Comparison of ENCODE assay signal across 8 cellular contexts in the genomic region with DNA sequence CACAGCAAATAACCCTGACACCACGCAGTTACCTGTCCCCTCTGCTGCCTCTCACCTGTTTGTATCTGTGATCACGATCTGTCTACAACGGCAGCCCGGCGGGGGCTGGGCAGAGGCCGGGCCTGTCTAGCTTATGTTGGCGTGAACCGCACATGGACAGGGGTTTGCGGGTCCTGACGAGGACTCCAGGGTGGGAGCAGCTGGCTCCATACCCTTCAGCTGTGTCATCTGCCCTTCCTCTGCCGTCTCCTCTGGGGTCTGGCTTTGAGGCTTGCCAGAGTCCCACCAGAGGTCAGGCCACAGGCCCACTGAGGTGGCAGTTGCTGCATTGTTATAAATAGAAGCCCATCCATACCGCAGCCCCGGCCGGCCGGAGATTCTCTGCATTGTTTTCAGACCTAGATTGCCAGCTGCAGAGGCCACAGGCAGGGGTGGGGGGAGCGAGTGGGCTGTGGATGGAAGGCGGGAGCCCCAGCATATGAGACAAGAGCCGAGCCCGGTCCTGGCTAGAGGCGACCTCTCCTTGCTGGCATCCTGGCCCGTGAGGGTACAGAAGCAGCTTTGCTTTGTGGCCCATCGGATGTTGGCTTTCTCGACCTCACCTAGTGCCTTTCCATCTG. TPM values are rescaled to one million over a fixed set of nuclear protein-coding genes. Genes with fewer than 3 reads are reported as not detected.
DNase-seq lines count a peak whose midpoint lies in the region; ATAC-seq, FAIRE-seq and TF ChIP-seq lines count a peak whose summit lies in the region.

No MANE protein-coding gene starts in this region.

- TF ChIP-seq CTCF in kidney (IDR thresholded peaks at IDR 0.05; ENCODE audit: borderline replicate concordance, extremely low read depth, insufficient read depth) (no peak), thoracic aorta (IDR thresholded peaks at IDR 0.05) (no peak)

- peak overlapping the region; percentile 85 for H3K4me3 Mint-ChIP-seq in activated naive CD8-positive, alpha-beta T cell

- H3K36me3 ChIP-seq in kidney (ENCODE audit: control insufficient read depth in 1 of 2, insufficient read depth in 2 of 2, low read length in 2 of 2) (peaks cover 7 to 8% of the 10 kb centered on the region in 2 donors), thoracic aorta (no peaks in the 10 kb centered on the region)

- H3K4me1 Mint-ChIP-seq in activated naive CD8-positive, alpha-beta T cell (ENCODE audit: low read depth) = peaks cover 32% of the 10 kb centered on the region

- H3K27ac ChIP-seq in kidney (ENCODE audit: low read depth in 2 of 2, low read length in 2 of 2) (no peak overlapping the region), thoracic aorta (peak overlapping the region in 1 of 2 donors; percentile 21)

- H3K4me3 ChIP-seq in kidney (ENCODE audit: low read length in 2 of 2) (no peak overlapping the region), thoracic aorta (peak overlapping the region; percentile 50)

- peak overlapping the region in 1 of 2 donors; percentile 24 for H3K9ac ChIP-seq in kidney (ENCODE audit: low read length in 2 of 2)

- H3K36me3 Mint-ChIP-seq in activated naive CD8-positive, alpha-beta T cell = peaks cover 3% of the 10 kb centered on the region

- H3K4me1 ChIP-seq in kidney (ENCODE audit: control insufficient read depth in 1 of 2, insufficient read depth in 1 of 2, low read depth in 1 of 2, low read length in 2 of 2) (peaks cover 0 to 3% of the 10 kb centered on the region in 2 donors), thoracic aorta (ENCODE audit: control insufficient read depth in 1 of 2, low read depth in 2 of 2) (peaks cover 8 to 20% of the 10 kb centered on the region in 2 donors)

- H3K9me3 Mint-ChIP-seq in activated naive CD8-positive, alpha-beta T cell (ENCODE audit: low read depth) = no peaks in the 10 kb centered on the region

- no peaks in the 10 kb centered on the region for H3K27me3 Mint-ChIP-seq in activated naive CD8-positive, alpha-beta T cell

- H3K9me3 ChIP-seq in kidney (ENCODE audit: control insufficient read depth in 1 of 2, low read length in 2 of 2) (no peaks in the 10 kb centered on the region), thoracic aorta (no peaks in the 10 kb centered on the region)

- peak overlapping the region; percentile 93 for H3K27ac Mint-ChIP-seq in activated naive CD8-positive, alpha-beta T cell

- H3K27me3 ChIP-seq in thoracic aorta (replicated peaks; ENCODE audit: insufficient read depth) = no peaks in the 10 kb centered on the region

- ATAC-seq in HG03064 (IDR thresholded peaks at IDR 0.05; ENCODE audit: low read depth, unreplicated experiment) (peak; percentile 16), thoracic aorta (ENCODE audit: insufficient number of reproducible peaks, low FRiP score, low read depth) (no peak)

- intact Hi-C loops in kidney (cut with DNase I) = no loop called here

- DNase-seq in GM19239 (ENCODE audit: insufficient read length, low spot score) (no peak), kidney (peak; percentile 79), thoracic aorta (ENCODE audit: low spot score) (no peak), NCI-H345 (lab: John Stamatoyannopoulos, UW) (no peak), mucosa of gallbladder (ENCODE audit: low spot score) (no peak), activated gamma-delta T cell (lab: John Stamatoyannopoulos, UW) (no peak)

- FAIRE-seq in GM19239 (lab: Jason Lieb, UNC) (peak; percentile 26), kidney (lab: Jason Lieb, UNC) (no peak)

RNA-seq across cellular contexts. Expression of a gene that starts 37.8 kb away (rescaled TPM):
- total RNA-seq in kidney = 6.1 TPM
- 1.6 TPM for polyA plus RNA-seq in kidney (ENCODE audit: insufficient read depth, low read depth, low replicate concordance)
- 1 to 10 TPM; 5.0 to 5.7 TPM for total RNA-seq in thoracic aorta
- total RNA-seq in mucosa of gallbladder = 7.5 TPM

RNA-seq across cellular contexts. Expression of a gene that starts 51.0 kb away (rescaled TPM):
- total RNA-seq in kidney (4.0 TPM), thoracic aorta (10 to 100 TPM; 14.2 to 29.0 TPM), mucosa of gallbladder (7.2 TPM)
- polyA plus RNA-seq in kidney (ENCODE audit: insufficient read depth, low read depth, low replicate concordance) = 5.5 TPM
